Comparison of ENCODE assay signal across 16 cellular contexts in the genomic region with DNA sequence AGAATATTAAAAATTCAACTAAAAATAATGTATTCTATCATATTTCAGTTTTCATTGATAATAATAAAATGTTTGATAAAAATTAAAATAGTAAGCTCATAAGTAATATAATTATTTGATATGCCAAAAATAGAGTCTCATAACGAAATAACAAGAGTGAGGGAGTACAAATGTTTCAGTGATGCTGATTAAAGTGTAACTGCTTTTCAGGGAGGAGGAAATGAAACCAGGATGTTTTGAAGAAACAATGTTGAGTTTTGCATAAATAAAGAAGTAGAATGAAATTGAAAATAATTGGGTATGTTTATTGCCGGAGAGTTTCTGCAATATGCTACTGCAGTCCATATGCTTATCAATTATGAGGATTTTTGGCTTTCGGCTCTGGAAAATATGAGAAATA.
DNase-seq lines count a peak whose midpoint lies in the region; ATAC-seq and TF ChIP-seq lines count a peak whose summit lies in the region.
"Had no signal": no experiment of that assay in that cellular context is flagged by ENCODE, and none has a peak within 500 bp of the region (broad histone marks: within the 10 kb centered on the region; RNA-seq: fewer than 3 reads in every experiment).

No MANE protein-coding gene starts in this region.

- 81% methylated on average over 3 of the region's 3 CpGs for WGBS in SK-N-SH (ENCODE audit: low lambda C conversion rate)

- H3K4me1 Mint-ChIP-seq in activated B cell treated with CpG ODN at 0.5 μM for 24 hours (peaks cover 29% of the 10 kb centered on the region), glutamatergic neuron (ENCODE audit: low read depth, unreplicated experiment) (no peaks in the 10 kb centered on the region)

- H3K79me2 ChIP-seq in SK-N-SH (ENCODE audit: insufficient read depth) = no peaks in the 10 kb centered on the region

- H3K27ac Mint-ChIP-seq in activated B cell treated with CpG ODN at 0.5 μM for 24 hours = peak overlapping the region; percentile 37
- no peak overlapping the region for H3K27ac Mint-ChIP-seq in glutamatergic neuron (ENCODE audit: unreplicated experiment)
- H3K27ac Mint-ChIP-seq: CD14-positive monocyte; stimulated activated naive B cell treated with anti-CD40 and anti-IgM and Interleukin-4, amounts not matched to agents 10 μg/mL and 1 μg/mL and 100 μg/mL, for 72 hours had no signal

- no peak overlapping the region for H3K9ac ChIP-seq in SK-N-SH

- H3K9me3 Mint-ChIP-seq in activated B cell treated with CpG ODN at 0.5 μM for 24 hours = peaks cover 4% of the 10 kb centered on the region
- no peaks in the 10 kb centered on the region for H3K9me3 Mint-ChIP-seq in glutamatergic neuron (ENCODE audit: unreplicated experiment)

- TF ChIP-seq CTCF in activated B cell treated with CpG ODN at 0.5 μM for 24 hours (IDR thresholded peaks at IDR 0.05) (no peak), vagina (IDR thresholded peaks at IDR 0.05) (no peak), SK-N-SH (IDR thresholded peaks at IDR 0.05) (no peak), glutamatergic neuron (IDR thresholded peaks at IDR 0.05; ENCODE audit: partially characterized antibody, unreplicated experiment) (no peak)

- no peak for DNase-seq in activated B cell treated with CpG ODN at 0.5 μM for 24 hours
- DNase-seq in activated CD4-positive, alpha-beta T cell treated with anti-CD3 and anti-CD28 coated beads, Interleukin-2, amount 50 U/mL, for 48 hours = no peak
- DNase-seq in vagina (ENCODE audit: extremely low spot score in 2 of 2) = no peak
- no peak for DNase-seq in SK-N-SH
- no peak for DNase-seq in glutamatergic neuron
- DNase-seq: activated CD8-positive, alpha-beta memory T cell treated with anti-CD3 and anti-CD28 coated beads, Interleukin-2, amount 50 U/mL, for 4 hours; GDM1; NCI-H1092 treated with DMSO at 0.1 percent for 48 hours; NCI-H524; stimulated activated CD4-positive, alpha-beta T cell treated with anti-CD3 and anti-CD28 coated beads, Interleukin-2, amount 100 ng/mL, for 24 hours; stimulated activated naive B cell treated with anti-CD40 and anti-IgM and Interleukin-4, amounts not matched to agents 10 μg/mL and 1 μg/mL and 100 μg/mL, for 72 hours had no signal

- CTCF ChIA-PET in activated B cell treated with CpG ODN at 0.5 μM for 24 hours (lab: Charles Lee) = no interaction called here
- CTCF ChIA-PET in SK-N-SH (lab: Yijun Ruan, JAX) = interaction anchor here (0.8 kb wide), 1 partner anchor 12 kb away, joined by 4 read pairs; no protein-coding TSS in a partner anchor

- H3K9me2 ChIP-seq in SK-N-SH = no peaks in the 10 kb centered on the region

- no peak for TF ChIP-seq EP300 in SK-N-SH (IDR thresholded peaks at IDR 0.05; ENCODE audit: borderline replicate concordance in 1 of 2, low read depth in 1 of 2, low read length in 1 of 2)

- no peaks in the 10 kb centered on the region for H4K20me1 ChIP-seq in SK-N-SH (ENCODE audit: insufficient read depth)

- H3K4me2 ChIP-seq in SK-N-SH = no peak overlapping the region

- H3K4me3 Mint-ChIP-seq in activated B cell treated with CpG ODN at 0.5 μM for 24 hours (peak overlapping the region; percentile 70), glutamatergic neuron (ENCODE audit: unreplicated experiment) (no peak overlapping the region)
- H3K4me3 Mint-ChIP-seq: CD14-positive monocyte had no signal

- H3K36me3 ChIP-seq in vagina = no peaks in the 10 kb centered on the region
- no peaks in the 10 kb centered on the region for H3K36me3 ChIP-seq in SK-N-SH (replicated peaks in 1 of 2; ENCODE audit: control insufficient read depth in 1 of 2, insufficient read depth in 2 of 2, low read length in 1 of 2)
- H3K36me3 ChIP-seq: esophagus muscularis mucosa had no signal

- H3K27me3 Mint-ChIP-seq in activated B cell treated with CpG ODN at 0.5 μM for 24 hours = no peaks in the 10 kb centered on the region
- H3K27me3 Mint-ChIP-seq in glutamatergic neuron (ENCODE audit: unreplicated experiment) = no peaks in the 10 kb centered on the region
- H3K27me3 Mint-ChIP-seq: stimulated activated naive B cell treated with anti-CD40 and anti-IgM and Interleukin-4, amounts not matched to agents 10 μg/mL and 1 μg/mL and 100 μg/mL, for 72 hours had no signal

- ATAC-seq in GM18870 (IDR thresholded peaks at IDR 0.05; ENCODE audit: unreplicated experiment) (peak; percentile 41), GM21576 (IDR thresholded peaks at IDR 0.05; ENCODE audit: unreplicated experiment) (peak; percentile 51), HG03159 (IDR thresholded peaks at IDR 0.05; ENCODE audit: unreplicated experiment) (peak; percentile 54), activated B cell treated with CpG ODN at 0.5 μM for 24 hours (ENCODE audit: low read depth) (no peak)

- H3F3A ChIP-seq in SK-N-SH (replicated peaks; ENCODE audit: insufficient read depth) = no peaks in the 10 kb centered on the region

- POLR2A ChIA-PET in activated B cell treated with CpG ODN at 0.5 μM for 24 hours (lab: Charles Lee) = no interaction called here
- POLR2A ChIA-PET in SK-N-SH (lab: Yijun Ruan, JAX) = no interaction called here

- H3K4me1 ChIP-seq in vagina (no peaks in the 10 kb centered on the region), SK-N-SH (ENCODE audit: control insufficient read depth in 1 of 2, insufficient read depth in 2 of 2, low read depth in 1 of 2, low read length in 1 of 2) (no peaks in the 10 kb centered on the region)

- H3K27ac ChIP-seq in vagina (no peak overlapping the region), SK-N-SH (ENCODE audit: low read depth in 2 of 2, low read length in 1 of 2) (no peak overlapping the region)
- H3K27ac ChIP-seq: esophagus muscularis mucosa had no signal

- H3K4me3 ChIP-seq in vagina = no peak overlapping the region
- no peak overlapping the region for H3K4me3 ChIP-seq in SK-N-SH (ENCODE audit: low read depth in 2 of 2, low read length in 1 of 2)
- H3K4me3 ChIP-seq: esophagus muscularis mucosa had no signal

- H3K27me3 ChIP-seq in vagina = no peaks in the 10 kb centered on the region
- no peaks in the 10 kb centered on the region for H3K27me3 ChIP-seq in SK-N-SH (ENCODE audit: insufficient read depth)
- H3K27me3 ChIP-seq: esophagus muscularis mucosa had no signal

- no peak overlapping the region for H2AFZ ChIP-seq in SK-N-SH (ENCODE audit: low read depth)

- TF ChIP-seq POLR2A in vagina (IDR thresholded peaks at IDR 0.05) = no peak

- intact Hi-C loops in activated B cell treated with CpG ODN at 0.5 μM for 24 hours (cut with micrococcal nuclease) = no loop called here
- intact Hi-C loops in vagina (cut with DNase I) = no loop called here

- H3K36me3 Mint-ChIP-seq in activated B cell treated with CpG ODN at 0.5 μM for 24 hours (ENCODE audit: low read depth) (no peaks in the 10 kb centered on the region), glutamatergic neuron (ENCODE audit: unreplicated experiment) (no peaks in the 10 kb centered on the region)
- H3K36me3 Mint-ChIP-seq: CD14-positive monocyte; stimulated activated naive B cell treated with anti-CD40 and anti-IgM and Interleukin-4, amounts not matched to agents 10 μg/mL and 1 μg/mL and 100 μg/mL, for 72 hours had no signal

- H3K9me3 ChIP-seq in vagina (no peaks in the 10 kb centered on the region), SK-N-SH (no peaks in the 10 kb centered on the region)
- H3K9me3 ChIP-seq: esophagus muscularis mucosa had no signal

- no peak for TF ChIP-seq RAD21 in SK-N-SH (IDR thresholded peaks at IDR 0.05; ENCODE audit: low read length)

TF ChIP-seq in SK-N-SH, 30 proteins besides CTCF, POLR2A, EP300 and RAD21:
- TF ChIP-seq CHD2 (IDR thresholded peaks at IDR 0.05; ENCODE audit: low read length, partially characterized antibody) (no peak), EZH2phosphoT487 (IDR thresholded peaks at IDR 0.05; ENCODE audit: borderline replicate concordance, low read depth) (no peak), NRF1 (IDR thresholded peaks at IDR 0.05; ENCODE audit: low read depth, low read length) (no peak), RFX5 (IDR thresholded peaks at IDR 0.05; ENCODE audit: low read length) (no peak), ELF1 (IDR thresholded peaks at IDR 0.05) (no peak), YY1 (IDR thresholded peaks at IDR 0.05; ENCODE audit: low read depth) (no peak), GABPA (IDR thresholded peaks at IDR 0.05; ENCODE audit: low read depth) (no peak)
- TF ChIP-seq, protein P1, sequence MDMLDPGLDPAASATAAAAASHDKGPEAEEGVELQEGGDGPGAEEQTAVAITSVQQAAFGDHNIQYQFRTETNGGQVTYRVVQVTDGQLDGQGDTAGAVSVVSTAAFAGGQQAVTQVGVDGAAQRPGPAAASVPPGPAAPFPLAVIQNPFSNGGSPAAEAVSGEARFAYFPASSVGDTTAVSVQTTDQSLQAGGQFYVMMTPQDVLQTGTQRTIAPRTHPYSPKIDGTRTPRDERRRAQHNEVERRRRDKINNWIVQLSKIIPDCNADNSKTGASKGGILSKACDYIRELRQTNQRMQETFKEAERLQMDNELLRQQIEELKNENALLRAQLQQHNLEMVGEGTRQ (IDR thresholded peaks at IDR 0.05; ENCODE audit: borderline replicate concordance, low read depth, low read length) = no peak
